In genomic region chr3:130893240-130894129, GRCh38 we compare ENCODE assay signal across 1 cellular context.
TF ChIP-seq lines count a peak whose summit lies in the region.

Gene ATP2C1 (plus strand): TSS chr3:130894084. CDS start chr3:130894770, 686 bp downstream.

TF ChIP-seq in HepG2, 621 proteins besides CTCF, POLR2A, EP300 and RAD21 (continued from another document and continues in another):
- TF ChIP-seq ATF2 (CRISPR knock-in tag; IDR thresholded peaks at IDR 0.05) (no peak), THAP11 (CRISPR knock-in tag; IDR thresholded peaks at IDR 0.05) (peak; percentile 78), FOSL1 (CRISPR knock-in tag; IDR thresholded peaks at IDR 0.05; ENCODE audit: borderline replicate concordance) (no peak), ZNF34 (CRISPR knock-in tag; IDR thresholded peaks at IDR 0.05; ENCODE audit: borderline replicate concordance) (no peak), ZNF24 (IDR thresholded peaks at IDR 0.05) (0 out of 2 replicates have a peak, but pooled peaks have one; percentile 16), MAZ (IDR thresholded peaks at IDR 0.05; ENCODE audit: borderline replicate concordance, low read depth, low read length) (peak; percentile 24; the same call in 1 of the 2 replicates), MAZ (CRISPR knock-in tag; IDR thresholded peaks at IDR 0.05; ENCODE audit: low read depth) (peak; percentile 85; the same call in 1 of the 2 replicates), ZNF503 (CRISPR knock-in tag; IDR thresholded peaks at IDR 0.05) (peak; percentile 24; the same call in 1 of the 2 replicates), NRL (CRISPR knock-in tag; IDR thresholded peaks at IDR 0.05; ENCODE audit: borderline replicate concordance) (no peak; the same call in 1 of the 2 replicates), ZNF318 (CRISPR knock-in tag; IDR thresholded peaks at IDR 0.05) (no peak), ZNF543 (CRISPR knock-in tag; IDR thresholded peaks at IDR 0.05) (0 out of 2 replicates have a peak, but pooled peaks have one; percentile 23), MAX (IDR thresholded peaks at IDR 0.05) (peak; percentile 13; the same call in 1 of the 2 replicates), CREBL2 (CRISPR knock-in tag; IDR thresholded peaks at IDR 0.05; ENCODE audit: borderline replicate concordance) (peak; percentile 61; the same call in 1 of the 2 replicates), ZNF652 (CRISPR knock-in tag; IDR thresholded peaks at IDR 0.05; ENCODE audit: borderline replicate concordance, low read depth) (no peak), ZFX (CRISPR knock-in tag; IDR thresholded peaks at IDR 0.05; ENCODE audit: low read depth) (peak; percentile 90), RFX1 (IDR thresholded peaks at IDR 0.05) (no peak), ZNF335 (CRISPR knock-in tag; IDR thresholded peaks at IDR 0.05) (0 out of 2 replicates have a peak, but pooled peaks have one; percentile 38), FLYWCH1 (CRISPR knock-in tag; IDR thresholded peaks at IDR 0.05) (0 out of 2 replicates have a peak, but pooled peaks have one; percentile 37), POLR2G (IDR thresholded peaks at IDR 0.05; ENCODE audit: low read depth, low read length) (peak; percentile 95), SRSF1 (optimal IDR thresholded peaks at IDR 0.05; ENCODE audit: low read depth, low read length) (peak; percentile 19), ATM (IDR thresholded peaks at IDR 0.05; ENCODE audit: borderline replicate concordance) (no peak), BCLAF1 (IDR thresholded peaks at IDR 0.05) (no peak), ZBTB8A (CRISPR knock-in tag; IDR thresholded peaks at IDR 0.05; ENCODE audit: borderline replicate concordance, low read depth) (no peak), SNAPC2 (CRISPR knock-in tag; IDR thresholded peaks at IDR 0.05) (0 out of 2 replicates have a peak, but pooled peaks have one; percentile 41), POLR2AphosphoS5 (IDR thresholded peaks at IDR 0.05; ENCODE audit: low read depth, low read length) (peak; percentile 95), ZNF274 (CRISPR knock-in tag; IDR thresholded peaks at IDR 0.05) (peak; percentile 54), ZMYM4 (CRISPR knock-in tag; IDR thresholded peaks at IDR 0.05) (peak; percentile 77), KLF12 (CRISPR knock-in tag; IDR thresholded peaks at IDR 0.05; ENCODE audit: borderline replicate concordance) (peak; percentile 60; the same call in 1 of the 2 replicates), SMYD3 (CRISPR knock-in tag; IDR thresholded peaks at IDR 0.05) (no peak), REST (IDR thresholded peaks at IDR 0.05; ENCODE audit: borderline replicate concordance in 1 of 2, low read depth in 1 of 2, low read length in 2 of 2) (no peak)
